ENCODE assay signal across 6 cellular contexts in genomic region chr5:6142353-6142752, GRCh38.
"Had no signal": no experiment of that assay in that cellular context is flagged by ENCODE, and none has a peak within 500 bp of the region (broad histone marks: within the 10 kb centered on the region; RNA-seq: fewer than 3 reads in every experiment).

No MANE protein-coding gene starts in this region.

- H3K4me3 ChIP-seq: K562 had no signal

- DNase-seq: IMR-90, KBM-7, KG1 had no signal

- ATAC-seq: HepG2, K562 had no signal

- H3K27ac ChIP-seq: HL-60 had no signal
